In the genomic region with DNA sequence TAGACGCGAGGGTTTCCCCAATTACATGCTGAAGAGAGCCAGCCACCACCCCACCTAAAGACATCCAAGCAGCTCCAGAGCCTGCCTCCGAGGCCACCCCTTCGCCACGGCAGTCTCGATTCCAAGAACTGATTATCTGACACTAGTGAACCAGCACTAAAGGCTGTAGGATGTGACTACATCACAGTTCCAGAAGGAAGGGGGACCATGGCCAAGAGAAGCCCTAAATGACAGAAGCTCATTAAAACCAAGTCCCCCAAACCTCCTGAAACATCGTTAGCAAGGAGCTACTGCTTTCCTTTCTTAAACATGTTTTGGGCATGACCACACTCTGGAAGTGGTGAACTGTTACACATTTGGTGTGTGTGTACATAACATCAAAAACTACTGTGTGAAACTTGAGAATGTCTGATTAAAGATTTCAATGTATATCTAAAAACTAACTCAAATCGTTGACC, we compare ENCODE assay signal across 10 cellular contexts.
DNase-seq lines count a peak whose midpoint lies in the region; ATAC-seq and TF ChIP-seq lines count a peak whose summit lies in the region.
"Had no signal": no experiment of that assay in that cellular context is flagged by ENCODE, and none has a peak within 500 bp of the region (broad histone marks: within the 10 kb centered on the region; RNA-seq: fewer than 3 reads in every experiment).

No MANE protein-coding gene starts in this region.

- 84% methylated on average over 8 of the region's 8 CpGs for WGBS in esophagus muscularis mucosa

- no peak for TF ChIP-seq EP300 in esophagus muscularis mucosa (IDR thresholded peaks at IDR 0.05)

- H3K36me3 ChIP-seq in GM23338 (ENCODE audit: insufficient read depth) (peaks cover 22% of the 10 kb centered on the region), lower lobe of right lung (peaks cover 48% of the 10 kb centered on the region), esophagus muscularis mucosa (peaks cover 9 to 52% (median 44%) of the 10 kb centered on the region in 4 donors)

- no peak overlapping the region for H3K4me2 ChIP-seq in GM23338

- H3K4me3 ChIP-seq in GM23338 (no peak overlapping the region), lower lobe of right lung (no peak overlapping the region), esophagus muscularis mucosa (no peak overlapping the region)
- H3K4me3 ChIP-seq: SJSA1, tibial artery had no signal

- ATAC-seq in GM18517 (IDR thresholded peaks at IDR 0.05; ENCODE audit: unreplicated experiment) (peak; percentile 35), GM23338 (no peak), lower lobe of right lung (no peak)

- H3K4me1 Mint-ChIP-seq in GM23338, result peaks cover 10% of the 10 kb centered on the region

- no peaks in the 10 kb centered on the region for H3K27me3 ChIP-seq in GM23338 (ENCODE audit: insufficient read depth)
- no peaks in the 10 kb centered on the region for H3K27me3 ChIP-seq in lower lobe of right lung (ENCODE audit: low read depth)
- H3K27me3 ChIP-seq in esophagus muscularis mucosa, result no peaks in the 10 kb centered on the region
- H3K27me3 ChIP-seq: SJSA1, tibial artery had no signal

- H3K4me3 Mint-ChIP-seq in GM23338, result no peak overlapping the region

- 0 out of 2 replicates have a peak, but pooled peaks cover 5% of the 10 kb centered on the region for H3K79me2 ChIP-seq in GM23338 (replicated peaks; ENCODE audit: insufficient read depth)

- H3K36me3 Mint-ChIP-seq in GM23338 (ENCODE audit: low read depth), result peaks cover 81% of the 10 kb centered on the region

- no peak for DNase-seq in GM23338 (ENCODE audit: low spot score)
- peak; percentile 57 for DNase-seq in activated CD4-positive, alpha-beta T cell treated with anti-CD3 and anti-CD28 coated beads for 48 hours
- no peak for DNase-seq in lower lobe of right lung
- DNase-seq in esophagus muscularis mucosa (ENCODE audit: extremely low spot score), result no peak
- DNase-seq in medulla oblongata (ENCODE audit: extremely low spot score), result no peak
- no peak for DNase-seq in NCI-H2196 treated with DMSO at 0.1 percent for 48 hours (lab: John Stamatoyannopoulos, UW; ENCODE audit: unreplicated experiment)
- DNase-seq in T-helper 9 cell, result no peak
- DNase-seq: tibial artery had no signal

- H3K27ac ChIP-seq in GM23338 (ENCODE audit: low read depth) (peak overlapping the region; percentile 45; the same call in 1 of the 2 replicates), lower lobe of right lung (peak overlapping the region; percentile 54), esophagus muscularis mucosa (replicated peaks in 1 of 4) (peak overlapping the region in 1 of 4 donors; percentile 31)
- H3K27ac ChIP-seq: SJSA1, tibial artery had no signal

- H3K9me3 ChIP-seq in lower lobe of right lung, result no peaks in the 10 kb centered on the region
- H3K9me3 ChIP-seq in esophagus muscularis mucosa, result no peaks in the 10 kb centered on the region
- H3K9me3 ChIP-seq: SJSA1, tibial artery had no signal

- peak overlapping the region; percentile 26; the same call in 1 of the 2 replicates for H3K27ac Mint-ChIP-seq in GM23338

- H2AFZ ChIP-seq in GM23338, result no peak overlapping the region

- H3K9me3 Mint-ChIP-seq in GM23338, result peaks cover 22% of the 10 kb centered on the region

- peaks cover 15% of the 10 kb centered on the region for H4K20me1 ChIP-seq in GM23338 (replicated peaks; ENCODE audit: insufficient read depth)

- 0 out of 2 replicates have a peak, but pooled peaks cover 8% of the 10 kb centered on the region for H3F3A ChIP-seq in GM23338 (replicated peaks; ENCODE audit: low read depth)

- H3K4me1 ChIP-seq in GM23338 (ENCODE audit: insufficient read depth) (no peaks in the 10 kb centered on the region; the same call in 1 of the 2 replicates), lower lobe of right lung (no peaks in the 10 kb centered on the region), esophagus muscularis mucosa (peaks cover 0 to 6% (median 0%) of the 10 kb centered on the region in 4 donors)
- H3K4me1 ChIP-seq: SJSA1, tibial artery had no signal

- intact Hi-C loops in lower lobe of right lung (cut with DNase I), result no loop called here
- intact Hi-C loops in esophagus muscularis mucosa (cut with DNase I), result no loop called here

- TF ChIP-seq CTCF in GM23338 (conservative IDR thresholded peaks at IDR 0.05; ENCODE audit: low read depth in 2 of 2) (no peak), lower lobe of right lung (IDR thresholded peaks at IDR 0.05) (no peak), esophagus muscularis mucosa (IDR thresholded peaks at IDR 0.05) (no peak)

- peaks cover 8% of the 10 kb centered on the region for H3K27me3 Mint-ChIP-seq in GM23338 (ENCODE audit: insufficient read depth, low read depth, poor library complexity)

- no peak for TF ChIP-seq POLR2A in esophagus muscularis mucosa (IDR thresholded peaks at IDR 0.05; ENCODE audit: low read depth)

- H3K9me2 ChIP-seq in GM23338 (ENCODE audit: insufficient read depth), result no peaks in the 10 kb centered on the region

TF ChIP-seq in GM23338, 12 proteins besides CTCF, POLR2A, EP300 and RAD21 (continues in another document):
- TF ChIP-seq ZNF114 (CRISPR knock-in tag; IDR thresholded peaks at IDR 0.05), result no peak
- no peak for TF ChIP-seq ZNF331 (CRISPR knock-in tag; IDR thresholded peaks at IDR 0.05; ENCODE audit: low read depth)
- no peak for TF ChIP-seq JUNB (IDR thresholded peaks at IDR 0.05; ENCODE audit: unreplicated experiment)
- no peak for TF ChIP-seq STAT1 (IDR thresholded peaks at IDR 0.05; ENCODE audit: unreplicated experiment)
- TF ChIP-seq REST (IDR thresholded peaks at IDR 0.05; ENCODE audit: unreplicated experiment), result no peak
- TF ChIP-seq NANOG (IDR thresholded peaks at IDR 0.05; ENCODE audit: borderline replicate concordance), result no peak
- no peak for TF ChIP-seq EZH2phosphoT487 (IDR thresholded peaks at IDR 0.05; ENCODE audit: unreplicated experiment)
- no peak for TF ChIP-seq EZH2 (IDR thresholded peaks at IDR 0.05; ENCODE audit: low read depth, unreplicated experiment)
